ENCODE assay signal across 6 cellular contexts in genomic region chr1:1318131-1318652, GRCh38. TPM values are rescaled to one million over a fixed set of nuclear protein-coding genes. Genes with fewer than 3 reads are reported as not detected.
DNase-seq lines count a peak whose midpoint lies in the region; ATAC-seq and FAIRE-seq lines count a peak whose summit lies in the region.

No MANE protein-coding gene starts in this region.

- H3K4me1 Mint-ChIP-seq in activated T-cell treated with anti-CD3 and anti-CD28 coated beads, Interleukin-2, amount 50 U/mL, for 4 hours (ENCODE audit: low read depth), result peaks cover 12% of the 10 kb centered on the region
- H3K4me1 Mint-ChIP-seq in activated T-helper 2 cell treated with anti-CD3 and anti-CD28 coated beads, Interferon-gamma antibody, Interleukin-2, Interleukin-4, amounts not matched to agents 10 μg/mL and 5 μg/mL and 100 μg/mL, durations not matched to agents 14 hours and 24 hours and 36 hours (ENCODE audit: low read depth), result peaks cover 7% of the 10 kb centered on the region

- DNase-seq in COLO668 (lab: John Stamatoyannopoulos, UW; ENCODE audit: unreplicated experiment) (peak; percentile 90), RCC 7860 (ENCODE audit: low spot score) (peak; percentile 87), iris pigment epithelial cell (ENCODE audit: low read depth) (peak; percentile 96)
- no peak for DNase-seq in activated T-cell treated with anti-CD3 and anti-CD28 coated beads, Interleukin-2, amount 50 U/mL, for 4 hours
- no peak for DNase-seq in activated T-helper 2 cell treated with anti-CD3 and anti-CD28 coated beads, Interferon-gamma antibody, Interleukin-2, Interleukin-4, amounts not matched to agents 10 μg/mL and 5 μg/mL and 100 μg/mL, durations not matched to agents 14 hours and 24 hours and 36 hours (ENCODE audit: low spot score)

- no peaks in the 10 kb centered on the region for H3K9me3 Mint-ChIP-seq in activated T-cell treated with anti-CD3 and anti-CD28 coated beads, Interleukin-2, amount 50 U/mL, for 4 hours
- H3K9me3 Mint-ChIP-seq in activated T-helper 2 cell treated with anti-CD3 and anti-CD28 coated beads, Interferon-gamma antibody, Interleukin-2, Interleukin-4, amounts not matched to agents 10 μg/mL and 5 μg/mL and 100 μg/mL, durations not matched to agents 14 hours and 24 hours and 36 hours, result no peaks in the 10 kb centered on the region

- H3K27ac Mint-ChIP-seq in activated T-helper 2 cell treated with anti-CD3 and anti-CD28 coated beads, Interferon-gamma antibody, Interleukin-2, Interleukin-4, amounts not matched to agents 10 μg/mL and 5 μg/mL and 100 μg/mL, durations not matched to agents 14 hours and 24 hours and 36 hours, result no peak overlapping the region

- peaks cover 13% of the 10 kb centered on the region for H3K36me3 Mint-ChIP-seq in activated T-cell treated with anti-CD3 and anti-CD28 coated beads, Interleukin-2, amount 50 U/mL, for 4 hours (ENCODE audit: insufficient read depth)
- H3K36me3 Mint-ChIP-seq in activated T-helper 2 cell treated with anti-CD3 and anti-CD28 coated beads, Interferon-gamma antibody, Interleukin-2, Interleukin-4, amounts not matched to agents 10 μg/mL and 5 μg/mL and 100 μg/mL, durations not matched to agents 14 hours and 24 hours and 36 hours (ENCODE audit: low read depth), result peaks cover 47% of the 10 kb centered on the region

- FAIRE-seq in RCC 7860 (lab: Jason Lieb, UNC), result peak; percentile 93

- no peaks in the 10 kb centered on the region for H3K27me3 Mint-ChIP-seq in activated T-cell treated with anti-CD3 and anti-CD28 coated beads, Interleukin-2, amount 50 U/mL, for 4 hours (ENCODE audit: low read depth)
- H3K27me3 Mint-ChIP-seq in activated T-helper 2 cell treated with anti-CD3 and anti-CD28 coated beads, Interferon-gamma antibody, Interleukin-2, Interleukin-4, amounts not matched to agents 10 μg/mL and 5 μg/mL and 100 μg/mL, durations not matched to agents 14 hours and 24 hours and 36 hours (ENCODE audit: low read depth), result no peaks in the 10 kb centered on the region

- no peak overlapping the region for H3K4me3 Mint-ChIP-seq in activated T-cell treated with anti-CD3 and anti-CD28 coated beads, Interleukin-2, amount 50 U/mL, for 4 hours
- H3K4me3 Mint-ChIP-seq in activated T-helper 2 cell treated with anti-CD3 and anti-CD28 coated beads, Interferon-gamma antibody, Interleukin-2, Interleukin-4, amounts not matched to agents 10 μg/mL and 5 μg/mL and 100 μg/mL, durations not matched to agents 14 hours and 24 hours and 36 hours (ENCODE audit: low read depth), result no peak overlapping the region

- intact Hi-C loops in activated T-helper 2 cell treated with anti-CD3 and anti-CD28 coated beads, Interferon-gamma antibody, Interleukin-2, Interleukin-4, amounts not matched to agents 10 μg/mL and 5 μg/mL and 100 μg/mL, durations not matched to agents 14 hours and 24 hours and 36 hours (cut with micrococcal nuclease), result no loop called here

- ATAC-seq in HG02884 (IDR thresholded peaks at IDR 0.05; ENCODE audit: unreplicated experiment), result no peak
- ATAC-seq in activated T-cell treated with anti-CD3 and anti-CD28 coated beads, Interleukin-2, amount 50 U/mL, for 4 hours, result no peak

RNA-seq across cellular contexts. Expression of gene INTS11, which starts 6.3 kb away (rescaled TPM):
- 100 to 1,000 TPM; 164 to 181 (median 172) TPM for total RNA-seq in activated T-cell treated with anti-CD3 and anti-CD28 coated beads, Interleukin-2, amount 50 U/mL, for 4 hours
- total RNA-seq in activated T-helper 2 cell treated with anti-CD3 and anti-CD28 coated beads, Interferon-gamma antibody, Interleukin-2, Interleukin-4, amounts not matched to agents 10 μg/mL and 5 μg/mL and 100 μg/mL, durations not matched to agents 14 hours and 24 hours and 36 hours, result 127 and 138 TPM in 2 replicates

RNA-seq across cellular contexts. Expression of gene CPTP, which starts 6.4 kb away (rescaled TPM):
- 10 to 100 TPM; 16.0 to 18.4 (median 18.1) TPM for total RNA-seq in activated T-cell treated with anti-CD3 and anti-CD28 coated beads, Interleukin-2, amount 50 U/mL, for 4 hours
- 12.1 and 13.1 TPM in 2 replicates for total RNA-seq in activated T-helper 2 cell treated with anti-CD3 and anti-CD28 coated beads, Interferon-gamma antibody, Interleukin-2, Interleukin-4, amounts not matched to agents 10 μg/mL and 5 μg/mL and 100 μg/mL, durations not matched to agents 14 hours and 24 hours and 36 hours

RNA-seq across cellular contexts. Expression of gene PUSL1, which starts 9.8 kb away (rescaled TPM):
- 10 to 100 TPM; 38.9 to 40.7 (median 39.5) TPM for total RNA-seq in activated T-cell treated with anti-CD3 and anti-CD28 coated beads, Interleukin-2, amount 50 U/mL, for 4 hours
- 31.6 and 31.8 TPM in 2 replicates for total RNA-seq in activated T-helper 2 cell treated with anti-CD3 and anti-CD28 coated beads, Interferon-gamma antibody, Interleukin-2, Interleukin-4, amounts not matched to agents 10 μg/mL and 5 μg/mL and 100 μg/mL, durations not matched to agents 14 hours and 24 hours and 36 hours

RNA-seq across cellular contexts. Expression of gene ACAP3, which starts 10.5 kb away (rescaled TPM):
- 10 to 100 TPM; 28.4 to 37.6 (median 30.1) TPM for total RNA-seq in activated T-cell treated with anti-CD3 and anti-CD28 coated beads, Interleukin-2, amount 50 U/mL, for 4 hours
- 43.4 and 50.1 TPM in 2 replicates for total RNA-seq in activated T-helper 2 cell treated with anti-CD3 and anti-CD28 coated beads, Interferon-gamma antibody, Interleukin-2, Interleukin-4, amounts not matched to agents 10 μg/mL and 5 μg/mL and 100 μg/mL, durations not matched to agents 14 hours and 24 hours and 36 hours

RNA-seq across cellular contexts. Expression of gene TAS1R3, which starts 12.9 kb away (rescaled TPM):
- total RNA-seq in activated T-cell treated with anti-CD3 and anti-CD28 coated beads, Interleukin-2, amount 50 U/mL, for 4 hours, result under 1 TPM; 0.15 to 0.29 (median 0.19) TPM
- 0.32 and 0.44 TPM in 2 replicates for total RNA-seq in activated T-helper 2 cell treated with anti-CD3 and anti-CD28 coated beads, Interferon-gamma antibody, Interleukin-2, Interleukin-4, amounts not matched to agents 10 μg/mL and 5 μg/mL and 100 μg/mL, durations not matched to agents 14 hours and 24 hours and 36 hours

Comparison
In these comparisons a context has a peak if more than half of its experiments do, and no peak if none do; other contexts are left out.
1. DNase-seq: peak in COLO668 (single experiment), RCC 7860 (single experiment) and iris pigment epithelial cell (single experiment); none in activated T-cell treated with anti-CD3 and anti-CD28 coated beads, Interleukin-2, amount 50 U/mL, for 4 hours (single experiment) and activated T-helper 2 cell treated with anti-CD3 and anti-CD28 coated beads, Interferon-gamma antibody, Interleukin-2, Interleukin-4, amounts not matched to agents 10 μg/mL and 5 μg/mL and 100 μg/mL, durations not matched to agents 14 hours and 24 hours and 36 hours (single experiment).